ENCODE assay signal across 1 cellular context in genomic region chr3:180913582-180914404, GRCh38.
TF ChIP-seq lines count a peak whose summit lies in the region.

No MANE protein-coding gene starts in this region.

TF ChIP-seq in HepG2, 621 proteins besides CTCF, POLR2A, EP300 and RAD21 (continued from another document):
- no peak for TF ChIP-seq ZNF407 (CRISPR knock-in tag; IDR thresholded peaks at IDR 0.05; ENCODE audit: not compliant biosample characterization)
- TF ChIP-seq ZFY (CRISPR knock-in tag; IDR thresholded peaks at IDR 0.05), result no peak
- no peak for TF ChIP-seq CEBPG (CRISPR knock-in tag; IDR thresholded peaks at IDR 0.05)
- no peak for TF ChIP-seq SMAD3 (CRISPR knock-in tag; IDR thresholded peaks at IDR 0.05)
